17 cellular contexts compared by ENCODE assay signal in the genomic region with DNA sequence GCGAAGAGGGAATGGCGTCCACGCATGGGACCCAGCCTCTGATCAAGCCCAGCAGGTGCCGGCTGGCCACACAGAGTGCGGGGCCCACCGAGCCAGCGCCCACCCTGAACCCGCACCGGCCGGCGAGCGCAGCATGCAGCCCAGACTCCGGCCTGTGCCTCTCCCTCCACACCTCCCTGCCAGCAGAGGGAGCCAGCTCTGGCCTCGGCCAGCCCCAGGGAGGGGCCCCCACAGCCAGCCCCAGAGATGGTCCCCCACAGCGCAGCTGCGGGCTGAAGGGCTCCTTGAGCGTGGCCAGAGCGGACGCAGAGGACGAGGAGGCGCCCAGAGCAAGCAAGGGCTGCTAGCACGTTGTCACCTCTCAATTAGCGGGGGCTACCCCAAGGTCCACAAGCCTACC.
"Had no signal": no experiment of that assay in that cellular context is flagged by ENCODE, and none has a peak within 500 bp of the region (broad histone marks: within the 10 kb centered on the region; RNA-seq: fewer than 3 reads in every experiment).

No MANE protein-coding gene starts in this region.

- H3K27ac ChIP-seq: cardiac muscle cell, esophagus squamous epithelium, prostate gland, right lobe of liver, thyroid gland, uterus had no signal

- H3K4me3 ChIP-seq: cardiac muscle cell, esophagus squamous epithelium, prostate gland, right lobe of liver, smooth muscle cell, thyroid gland, uterus had no signal

- H3K9me3 Mint-ChIP-seq: activated CD8-positive, alpha-beta T cell treated with anti-CD3 and anti-CD28 coated beads for 36 hours; activated T-cell treated with anti-CD3 and anti-CD28 coated beads, Interleukin-2, amount 50 U/mL, for 4 hours; nephron progenitor cell had no signal

- H3K36me3 ChIP-seq: cardiac muscle cell, esophagus squamous epithelium, prostate gland, right lobe of liver, thyroid gland, uterus had no signal

- FAIRE-seq: colon, endothelial cell of umbilical vein had no signal

- H3K4me3 Mint-ChIP-seq: activated CD8-positive, alpha-beta T cell treated with anti-CD3 and anti-CD28 coated beads for 36 hours; activated T-cell treated with anti-CD3 and anti-CD28 coated beads, Interleukin-2, amount 50 U/mL, for 4 hours; nephron progenitor cell had no signal

- H3K9me3 ChIP-seq: esophagus squamous epithelium, prostate gland, right lobe of liver, thyroid gland, uterus had no signal

- ATAC-seq: activated CD8-positive, alpha-beta T cell treated with anti-CD3 and anti-CD28 coated beads for 36 hours had no signal

- H3K4me1 Mint-ChIP-seq: nephron progenitor cell had no signal

- H3K4me1 ChIP-seq: esophagus squamous epithelium, prostate gland, right lobe of liver, thyroid gland, uterus had no signal

- H3K27me3 ChIP-seq: cardiac muscle cell, esophagus squamous epithelium, right lobe of liver, thyroid gland, uterus had no signal

- H3K27ac Mint-ChIP-seq: activated CD8-positive, alpha-beta T cell treated with anti-CD3 and anti-CD28 coated beads for 36 hours; nephron progenitor cell had no signal

- H3K4me2 ChIP-seq: smooth muscle cell had no signal

- DNase-seq: activated CD4-positive, alpha-beta T cell treated with anti-CD3 and anti-CD28 coated beads for 48 hours; activated CD8-positive, alpha-beta T cell treated with anti-CD3 and anti-CD28 coated beads for 36 hours; activated effector memory CD4-positive, alpha-beta T cell treated with Interleukin-2 at 50 U/mL for 16 hours; activated naive CD4-positive, alpha-beta T cell treated with anti-CD3 and anti-CD28 coated beads, Interleukin-2, amount 50 U/mL, for 16 hours; activated T-cell treated with anti-CD3 and anti-CD28 coated beads, Interleukin-2, amount 50 U/mL, for 4 hours; esophagus squamous epithelium; hippocampal formation; kidney glomerular epithelial cell; nephron progenitor cell; right lobe of liver; thyroid gland; uterus had no signal
